In genomic region chr6:118551063-118551672, GRCh38 we compare ENCODE assay signal across 9 cellular contexts. TPM values are rescaled to one million over a fixed set of nuclear protein-coding genes. Genes with fewer than 3 reads are reported as not detected.
DNase-seq lines count a peak whose midpoint lies in the region; ATAC-seq and TF ChIP-seq lines count a peak whose summit lies in the region.
"Had no signal": no experiment of that assay in that cellular context is flagged by ENCODE, and none has a peak within 500 bp of the region (broad histone marks: within the 10 kb centered on the region; RNA-seq: fewer than 3 reads in every experiment).

No MANE protein-coding gene starts in this region.

- peak; percentile 94 for ATAC-seq in HG02623 (IDR thresholded peaks at IDR 0.05; ENCODE audit: unreplicated experiment)

- CTCF ChIA-PET in AG04449 (lab: Yijun Ruan, JAX) = interaction anchor here (0.7 to 2.0 kb wide), 9 partner anchors 10 to 268 kb away, joined by 3 to 27 read pairs (median 4); no protein-coding TSS in a partner anchor

- H3K4me1 Mint-ChIP-seq in T-helper 2 cell treated with Interferon-gamma antibody and Interleukin-4, amounts not matched to agents 5 μg/mL and 100 μg/mL, for 36 hours (ENCODE audit: low read depth) = peaks cover 27% of the 10 kb centered on the region
- H3K4me1 Mint-ChIP-seq in osteocyte (ENCODE audit: unreplicated experiment) = peaks cover 13% of the 10 kb centered on the region

- H3K27me3 Mint-ChIP-seq in T-helper 2 cell treated with Interferon-gamma antibody and Interleukin-4, amounts not matched to agents 5 μg/mL and 100 μg/mL, for 36 hours (ENCODE audit: low read depth) = no peaks in the 10 kb centered on the region
- no peaks in the 10 kb centered on the region for H3K27me3 Mint-ChIP-seq in osteocyte (ENCODE audit: unreplicated experiment)

- POLR2A ChIA-PET in AG04449 (lab: Yijun Ruan, JAX) = no interaction called here

- no peaks in the 10 kb centered on the region for H3K9me3 Mint-ChIP-seq in T-helper 2 cell treated with Interferon-gamma antibody and Interleukin-4, amounts not matched to agents 5 μg/mL and 100 μg/mL, for 36 hours
- H3K9me3 Mint-ChIP-seq in osteocyte (ENCODE audit: unreplicated experiment) = no peaks in the 10 kb centered on the region

- no peak overlapping the region for H3K4me3 Mint-ChIP-seq in T-helper 2 cell treated with Interferon-gamma antibody and Interleukin-4, amounts not matched to agents 5 μg/mL and 100 μg/mL, for 36 hours
- no peak overlapping the region for H3K4me3 Mint-ChIP-seq in osteocyte (ENCODE audit: unreplicated experiment)

- DNase-seq in AG04449 (ENCODE audit: low read depth, low spot score) = no peak
- DNase-seq in NCI-H1092 treated with DMSO at 0.1 percent for 48 hours (lab: John Stamatoyannopoulos, UW) = peak; percentile 50
- DNase-seq in T-helper 2 cell treated with Interferon-gamma antibody and Interleukin-4, amounts not matched to agents 5 μg/mL and 100 μg/mL, for 36 hours (ENCODE audit: low spot score) = peak; percentile 10
- peak; percentile 59 for DNase-seq in fibroblast of the conjunctiva (ENCODE audit: low read depth)
- DNase-seq in osteocyte (ENCODE audit: extremely low spot score, unreplicated experiment) = no peak
- no peak for DNase-seq in MG63

- H3K36me3 Mint-ChIP-seq in T-helper 2 cell treated with Interferon-gamma antibody and Interleukin-4, amounts not matched to agents 5 μg/mL and 100 μg/mL, for 36 hours (ENCODE audit: low read depth) = peaks cover 13% of the 10 kb centered on the region
- peaks cover 5% of the 10 kb centered on the region for H3K36me3 Mint-ChIP-seq in osteocyte (ENCODE audit: unreplicated experiment)

- H3K27me3 ChIP-seq in MG63 = no peaks in the 10 kb centered on the region

- H3K36me3 ChIP-seq in MG63 = no peaks in the 10 kb centered on the region

- no peaks in the 10 kb centered on the region for H3K9me3 ChIP-seq in MG63

- TF ChIP-seq CTCF in AG04449 (IDR thresholded peaks at IDR 0.05; ENCODE audit: insufficient read depth, low read length, missing control alignments) = peak; percentile 60
- TF ChIP-seq CTCF in GM12873 (IDR thresholded peaks at IDR 0.05; ENCODE audit: insufficient read depth, low read depth, low read length, missing control alignments) = peak; percentile 63
- TF ChIP-seq CTCF in osteocyte (IDR thresholded peaks at IDR 0.05) = peak; percentile 72

- H3K27ac Mint-ChIP-seq in T-helper 2 cell treated with Interferon-gamma antibody and Interleukin-4, amounts not matched to agents 5 μg/mL and 100 μg/mL, for 36 hours = no peak overlapping the region
- no peak overlapping the region for H3K27ac Mint-ChIP-seq in osteocyte (ENCODE audit: unreplicated experiment)

- H3K4me3 ChIP-seq in AG04449 (ENCODE audit: low read depth, low read length) (no peak overlapping the region), MG63 (no peak overlapping the region)
- H3K4me3 ChIP-seq: skin epidermis had no signal

RNA-seq across cellular contexts. Expression of gene PLN, which starts 3.1 kb away (rescaled TPM):
- not detected in 2 replicates for total RNA-seq in osteocyte
- total RNA-seq in MG63 (2014; rRNA removed; shearing (Covaris generic); ENCODE audit: low replicate concordance) = not detected in 2 replicates

Comparison
In these comparisons a context has a peak if more than half of its experiments do, and no peak if none do; other contexts are left out.
1. DNase-seq: peak in NCI-H1092 treated with DMSO at 0.1 percent for 48 hours (single experiment), T-helper 2 cell treated with Interferon-gamma antibody and Interleukin-4, amounts not matched to agents 5 μg/mL and 100 μg/mL, for 36 hours (single experiment) and fibroblast of the conjunctiva (single experiment); none in AG04449 (single experiment), osteocyte (single experiment) and MG63 (single experiment).
2. Peak in every context shown above with its lines, with median percentiles within 50 percentile points of each other: CTCF ChIP-seq.